ENCODE assay signal across 2 cellular contexts in genomic region chr5:142650881-142651280, GRCh38.
TF ChIP-seq lines count a peak whose summit lies in the region.

No MANE protein-coding gene starts in this region.

TF ChIP-seq in GM23338, 12 proteins besides CTCF, POLR2A, EP300 and RAD21:
- TF ChIP-seq NANOG (IDR thresholded peaks at IDR 0.05; ENCODE audit: borderline replicate concordance) (no peak), REST (IDR thresholded peaks at IDR 0.05; ENCODE audit: unreplicated experiment) (no peak), ZNF462 (CRISPR knock-in tag; IDR thresholded peaks at IDR 0.05) (no peak), POLR2AphosphoS5 (IDR thresholded peaks at IDR 0.05; ENCODE audit: low read depth) (no peak), ZNF114 (CRISPR knock-in tag; IDR thresholded peaks at IDR 0.05) (no peak), EZH2phosphoT487 (IDR thresholded peaks at IDR 0.05; ENCODE audit: unreplicated experiment) (no peak), ZNF331 (CRISPR knock-in tag; IDR thresholded peaks at IDR 0.05; ENCODE audit: low read depth) (no peak)
- TF ChIP-seq, protein P1, sequence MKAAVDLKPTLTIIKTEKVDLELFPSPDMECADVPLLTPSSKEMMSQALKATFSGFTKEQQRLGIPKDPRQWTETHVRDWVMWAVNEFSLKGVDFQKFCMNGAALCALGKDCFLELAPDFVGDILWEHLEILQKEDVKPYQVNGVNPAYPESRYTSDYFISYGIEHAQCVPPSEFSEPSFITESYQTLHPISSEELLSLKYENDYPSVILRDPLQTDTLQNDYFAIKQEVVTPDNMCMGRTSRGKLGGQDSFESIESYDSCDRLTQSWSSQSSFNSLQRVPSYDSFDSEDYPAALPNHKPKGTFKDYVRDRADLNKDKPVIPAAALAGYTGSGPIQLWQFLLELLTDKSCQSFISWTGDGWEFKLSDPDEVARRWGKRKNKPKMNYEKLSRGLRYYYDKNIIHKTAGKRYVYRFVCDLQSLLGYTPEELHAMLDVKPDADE (IDR thresholded peaks at IDR 0.05) = no peak

TF ChIP-seq in H1, 55 proteins besides CTCF, POLR2A, EP300 and RAD21:
- no peak for TF ChIP-seq NANOG (IDR thresholded peaks at IDR 0.05; ENCODE audit: insufficient read depth, low read depth, low read length, poor library complexity, severe bottlenecking)
- TF ChIP-seq POU5F1 (IDR thresholded peaks at IDR 0.05; ENCODE audit: low read depth, low read length) = no peak
- no peak for TF ChIP-seq ASH2L (IDR thresholded peaks at IDR 0.05; ENCODE audit: low read length)
- no peak for TF ChIP-seq YY1 (IDR thresholded peaks at IDR 0.05; ENCODE audit: low read depth, low read length)
- TF ChIP-seq CBX8 (IDR thresholded peaks at IDR 0.05; ENCODE audit: borderline replicate concordance, low read depth, low read length) = no peak
- TF ChIP-seq, protein P2, sequence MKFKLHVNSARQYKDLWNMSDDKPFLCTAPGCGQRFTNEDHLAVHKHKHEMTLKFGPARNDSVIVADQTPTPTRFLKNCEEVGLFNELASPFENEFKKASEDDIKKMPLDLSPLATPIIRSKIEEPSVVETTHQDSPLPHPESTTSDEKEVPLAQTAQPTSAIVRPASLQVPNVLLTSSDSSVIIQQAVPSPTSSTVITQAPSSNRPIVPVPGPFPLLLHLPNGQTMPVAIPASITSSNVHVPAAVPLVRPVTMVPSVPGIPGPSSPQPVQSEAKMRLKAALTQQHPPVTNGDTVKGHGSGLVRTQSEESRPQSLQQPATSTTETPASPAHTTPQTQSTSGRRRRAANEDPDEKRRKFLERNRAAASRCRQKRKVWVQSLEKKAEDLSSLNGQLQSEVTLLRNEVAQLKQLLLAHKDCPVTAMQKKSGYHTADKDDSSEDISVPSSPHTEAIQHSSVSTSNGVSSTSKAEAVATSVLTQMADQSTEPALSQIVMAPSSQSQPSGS (IDR thresholded peaks at IDR 0.05; ENCODE audit: low read length) = no peak
- TF ChIP-seq, protein P3, sequence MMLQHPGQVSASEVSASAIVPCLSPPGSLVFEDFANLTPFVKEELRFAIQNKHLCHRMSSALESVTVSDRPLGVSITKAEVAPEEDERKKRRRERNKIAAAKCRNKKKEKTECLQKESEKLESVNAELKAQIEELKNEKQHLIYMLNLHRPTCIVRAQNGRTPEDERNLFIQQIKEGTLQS (IDR thresholded peaks at IDR 0.05; ENCODE audit: insufficient read depth, low read depth, low read length) = no peak
- TF ChIP-seq GABPA (IDR thresholded peaks at IDR 0.05; ENCODE audit: borderline replicate concordance, insufficient read depth, low read length) = no peak
- no peak for TF ChIP-seq RNF2 (IDR thresholded peaks at IDR 0.05; ENCODE audit: borderline replicate concordance, low read depth, low read length, missing control alignments, poor library complexity, severe bottlenecking)
- TF ChIP-seq, protein P4, sequence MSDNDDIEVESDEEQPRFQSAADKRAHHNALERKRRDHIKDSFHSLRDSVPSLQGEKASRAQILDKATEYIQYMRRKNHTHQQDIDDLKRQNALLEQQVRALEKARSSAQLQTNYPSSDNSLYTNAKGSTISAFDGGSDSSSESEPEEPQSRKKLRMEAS (IDR thresholded peaks at IDR 0.05) = no peak
